2 cellular contexts compared by ENCODE assay signal in genomic region chr11:65892661-65893317, GRCh38.
TF ChIP-seq lines count a peak whose summit lies in the region.

No MANE protein-coding gene starts in this region.

TF ChIP-seq in HCT116, 20 proteins besides CTCF, POLR2A, EP300 and RAD21:
- TF ChIP-seq SIN3A (IDR thresholded peaks at IDR 0.05; ENCODE audit: low read depth) (no peak), POLR2AphosphoS5 (IDR thresholded peaks at IDR 0.05; ENCODE audit: low read depth, low read length) (no peak; the same call in none of the 2 replicates), MAX (IDR thresholded peaks at IDR 0.05) (no peak), ZBTB33 (IDR thresholded peaks at IDR 0.05; ENCODE audit: extremely low read depth, insufficient replicate concordance, low read length) (no peak), JUND (IDR thresholded peaks at IDR 0.05) (no peak), CEBPB (IDR thresholded peaks at IDR 0.05; ENCODE audit: low read depth) (no peak), FOSL1 (IDR thresholded peaks at IDR 0.05; ENCODE audit: low read depth) (no peak), YY1 (IDR thresholded peaks at IDR 0.05; ENCODE audit: extremely low read depth, insufficient replicate concordance, low read depth, low read length) (no peak)

TF ChIP-seq in GM12878, 131 proteins besides CTCF, POLR2A, EP300 and RAD21:
- TF ChIP-seq CREM (IDR thresholded peaks at IDR 0.05; ENCODE audit: low read depth): no peak
- TF ChIP-seq IKZF2 (IDR thresholded peaks at IDR 0.05): no peak
- TF ChIP-seq POLR2AphosphoS5 (IDR thresholded peaks at IDR 0.05; ENCODE audit: low read length): peak; percentile 26; the same call in 1 of the 2 replicates
- no peak for TF ChIP-seq BMI1 (IDR thresholded peaks at IDR 0.05; ENCODE audit: borderline replicate concordance)
- TF ChIP-seq POLR2AphosphoS2 (IDR thresholded peaks at IDR 0.05; ENCODE audit: low read depth, low read length): peak; percentile 74
- no peak for TF ChIP-seq CHD2 (IDR thresholded peaks at IDR 0.05; ENCODE audit: borderline replicate concordance, low read depth, low read length)
